9 cellular contexts compared by ENCODE assay signal in the genomic region with DNA sequence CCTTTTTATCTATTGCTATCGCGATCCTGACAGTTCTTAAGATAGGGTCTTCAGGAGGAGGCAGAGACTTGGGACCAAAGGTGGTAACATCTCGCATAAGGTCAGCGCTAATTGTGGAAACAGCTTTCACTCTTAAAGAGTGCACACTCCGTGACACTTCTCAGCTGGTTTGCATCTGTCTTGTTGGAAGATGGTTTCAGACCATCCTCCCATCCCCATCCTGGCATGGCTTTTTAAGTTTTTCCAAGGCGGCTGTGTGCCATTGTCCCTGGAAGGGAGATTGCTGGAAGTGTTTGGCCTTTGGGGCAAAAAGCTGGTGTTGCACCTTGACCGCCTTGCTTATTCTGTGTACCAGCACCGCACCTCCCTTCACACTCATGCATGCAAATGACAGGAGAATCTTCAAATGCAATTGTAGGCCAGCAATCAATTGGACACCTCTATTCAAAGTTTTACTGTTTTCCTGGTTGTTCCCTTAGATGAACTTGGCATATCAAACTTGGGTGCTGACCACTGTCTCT. TPM values are rescaled to one million over a fixed set of nuclear protein-coding genes. Genes with fewer than 3 reads are reported as not detected.
A peak's percentile ranks its signal among the peaks of the same experiment; 100 is the strongest.
DNase-seq lines count a peak whose midpoint lies in the region; ATAC-seq and TF ChIP-seq lines count a peak whose summit lies in the region.
"Had no signal": no experiment of that assay in that cellular context is flagged by ENCODE, and none has a peak within 500 bp of the region (broad histone marks: within the 10 kb centered on the region; RNA-seq: fewer than 3 reads in every experiment).

No MANE protein-coding gene starts in this region.

- TF ChIP-seq CTCF in endothelial cell (IDR thresholded peaks at IDR 0.05; ENCODE audit: unreplicated experiment) (no peak), osteoblast (IDR thresholded peaks at IDR 0.05; ENCODE audit: extremely low read depth, low read depth, low read length) (no peak)

- peaks cover 59% of the 10 kb centered on the region for H3K79me2 ChIP-seq in osteoblast (ENCODE audit: insufficient read depth, low read length)

- no peak for DNase-seq in CD8-positive, alpha-beta memory T cell
- DNase-seq in NT2/D1 (ENCODE audit: low read depth, low spot score) (no peak), endothelial cell (ENCODE audit: low spot score) (no peak), osteoblast (ENCODE audit: insufficient read length, low spot score, missing footprints) (no peak), epidermal melanocyte (ENCODE audit: insufficient read length, low spot score) (no peak), HPDE6-E6E7 (ENCODE audit: extremely low spot score) (no peak), KG1 (lab: John Stamatoyannopoulos, UW) (no peak)
- DNase-seq: activated naive CD4-positive, alpha-beta T cell had no signal

- H3K36me3 ChIP-seq in CD8-positive, alpha-beta memory T cell (ENCODE audit: insufficient read depth, low read length): no peaks in the 10 kb centered on the region
- H3K36me3 ChIP-seq in NT2/D1 (ENCODE audit: insufficient read depth, insufficient read length, low read length) (no peaks in the 10 kb centered on the region), osteoblast (ENCODE audit: insufficient read depth, low read length) (no peaks in the 10 kb centered on the region)

- H3K4me1 ChIP-seq in CD8-positive, alpha-beta memory T cell (ENCODE audit: insufficient read depth, low read length): peaks cover 26% of the 10 kb centered on the region
- H3K4me1 ChIP-seq in NT2/D1 (ENCODE audit: insufficient read depth, insufficient read length) (peaks cover 3% of the 10 kb centered on the region), osteoblast (ENCODE audit: insufficient read depth, low read length) (peaks cover 20% of the 10 kb centered on the region)

- POLR2A ChIA-PET in CD8-positive, alpha-beta memory T cell (lab: Charles Lee): interaction anchor here (0.6 kb wide), 1 partner anchor 915 kb away, joined by 3 read pairs; no protein-coding TSS in a partner anchor

- peak overlapping the region; percentile 82 for H3K4me2 ChIP-seq in osteoblast (ENCODE audit: insufficient read depth, low read length)

- H4K20me1 ChIP-seq in osteoblast (ENCODE audit: insufficient read depth, low read length): peaks cover 28% of the 10 kb centered on the region

- peak overlapping the region; percentile 48 for H3K4me3 ChIP-seq in CD8-positive, alpha-beta memory T cell (ENCODE audit: low read length)
- H3K4me3 ChIP-seq in NT2/D1 (ENCODE audit: insufficient read length, low read depth) (peak overlapping the region; percentile 66), osteoblast (ENCODE audit: insufficient read depth, low read length) (peak overlapping the region; percentile 79)

- H3K9ac ChIP-seq in NT2/D1 (ENCODE audit: insufficient read length, low read depth): peak overlapping the region; percentile 80

- H2AFZ ChIP-seq in osteoblast (ENCODE audit: low read length): peak overlapping the region; percentile 0

- H3K4me3 Mint-ChIP-seq in CD8-positive, alpha-beta memory T cell: peak overlapping the region; percentile 79 to 94 (median 85)
- peak overlapping the region; percentile 90 for H3K4me3 Mint-ChIP-seq in endothelial cell (ENCODE audit: unreplicated experiment)

- no peaks in the 10 kb centered on the region for H3K9me3 ChIP-seq in CD8-positive, alpha-beta memory T cell (ENCODE audit: low read length)
- H3K9me3 ChIP-seq in NT2/D1 (ENCODE audit: insufficient read depth, low read length) (no peaks in the 10 kb centered on the region), osteoblast (ENCODE audit: low read depth, low read length) (no peaks in the 10 kb centered on the region)

- no peaks in the 10 kb centered on the region for H3K9me3 Mint-ChIP-seq in CD8-positive, alpha-beta memory T cell
- no peaks in the 10 kb centered on the region for H3K9me3 Mint-ChIP-seq in endothelial cell (ENCODE audit: unreplicated experiment)

- H3K27me3 Mint-ChIP-seq in CD8-positive, alpha-beta memory T cell: no peaks in the 10 kb centered on the region
- H3K27me3 Mint-ChIP-seq in endothelial cell (ENCODE audit: unreplicated experiment): peaks cover 9% of the 10 kb centered on the region

- no peak for ATAC-seq in GM18867 (IDR thresholded peaks at IDR 0.05; ENCODE audit: unreplicated experiment)

- H3K27ac ChIP-seq in CD8-positive, alpha-beta memory T cell (ENCODE audit: low read depth, low read length): no peak overlapping the region
- peak overlapping the region; percentile 59 for H3K27ac ChIP-seq in osteoblast (ENCODE audit: low read depth, low read length)

- peaks cover 0 to 3% (median 2%) of the 10 kb centered on the region in 3 donors for H3K36me3 Mint-ChIP-seq in CD8-positive, alpha-beta memory T cell
- peaks cover 4% of the 10 kb centered on the region for H3K36me3 Mint-ChIP-seq in endothelial cell (ENCODE audit: low read depth, unreplicated experiment)

- peaks cover 46 to 66% (median 56%) of the 10 kb centered on the region in 3 donors for H3K4me1 Mint-ChIP-seq in CD8-positive, alpha-beta memory T cell
- peaks cover 10% of the 10 kb centered on the region for H3K4me1 Mint-ChIP-seq in endothelial cell (ENCODE audit: unreplicated experiment)

- H3K27me3 ChIP-seq in CD8-positive, alpha-beta memory T cell (ENCODE audit: insufficient read depth, low read length, poor library complexity, severe bottlenecking): no peaks in the 10 kb centered on the region
- H3K27me3 ChIP-seq in NT2/D1 (ENCODE audit: insufficient read depth, insufficient read length): peaks cover 15% of the 10 kb centered on the region
- no peaks in the 10 kb centered on the region for H3K27me3 ChIP-seq in osteoblast (ENCODE audit: insufficient read depth, low read length)

- CTCF ChIA-PET in CD8-positive, alpha-beta memory T cell (lab: Charles Lee): interaction anchor here (1.6 to 9.3 kb wide), 2 partner anchors 10 to 60 kb away, joined by 3 to 145 read pairs; no protein-coding TSS in a partner anchor

- H3K27ac Mint-ChIP-seq in CD8-positive, alpha-beta memory T cell: peak overlapping the region in 7 of 8 donors; percentile 38 to 92 (median 60)
- no peak overlapping the region for H3K27ac Mint-ChIP-seq in endothelial cell (ENCODE audit: unreplicated experiment)

RNA-seq across cellular contexts. Expression of a gene that starts 1.5 kb away (rescaled TPM):
- total RNA-seq in CD8-positive, alpha-beta memory T cell: 10 to 100 TPM; 22.0 to 23.7 TPM
- 0.98 TPM for polyA plus RNA-seq in CD8-positive, alpha-beta memory T cell
- total RNA-seq in endothelial cell (ENCODE audit: unreplicated experiment) (13.8 TPM), osteoblast (16.3 and 17.1 TPM in 2 replicates)

RNA-seq across cellular contexts. Expression of a gene that starts 9.4 kb away (rescaled TPM):
- total RNA-seq in CD8-positive, alpha-beta memory T cell: under 1 TPM; 0.07 to 0.09 TPM
- not detected for polyA plus RNA-seq in CD8-positive, alpha-beta memory T cell
- total RNA-seq in endothelial cell (ENCODE audit: unreplicated experiment): 0.97 TPM
- not detected in 2 replicates for total RNA-seq in osteoblast

RNA-seq across cellular contexts. Expression of a gene that starts 56.2 kb away (rescaled TPM):
- 10 to 100 TPM; 70.0 to 74.5 TPM for total RNA-seq in CD8-positive, alpha-beta memory T cell
- 25.7 TPM for polyA plus RNA-seq in CD8-positive, alpha-beta memory T cell
- total RNA-seq in endothelial cell (ENCODE audit: unreplicated experiment) (57.7 TPM), osteoblast (40.4 and 40.9 TPM in 2 replicates)
